ENCODE assay signal across 7 cellular contexts in the genomic region with DNA sequence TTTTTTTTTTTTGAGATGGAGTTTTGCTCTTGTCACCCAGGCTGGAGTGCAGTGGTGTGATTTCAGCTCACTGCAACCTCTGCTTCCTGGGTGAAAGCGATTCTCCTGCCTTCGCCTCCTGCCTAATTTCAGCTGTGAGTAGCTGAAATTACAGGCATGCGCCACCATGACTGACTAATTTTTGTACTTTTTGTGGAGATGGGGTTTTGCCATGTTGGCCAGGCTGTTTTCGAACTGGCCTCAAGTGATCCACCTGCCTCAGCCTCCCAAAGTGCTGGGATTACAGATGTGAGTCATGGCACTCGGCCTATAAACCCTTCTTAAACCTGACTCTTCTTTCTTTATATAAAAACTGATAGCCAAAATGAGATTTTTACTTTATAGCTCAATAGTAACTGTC.
DNase-seq lines count a peak whose midpoint lies in the region; ATAC-seq and TF ChIP-seq lines count a peak whose summit lies in the region.
"Not testable (repeated sequence)": the region's sequence is repeated elsewhere in the genome, so short reads cannot be mapped to it uniquely, and the experiment has no call there.

No MANE protein-coding gene starts in this region.

- not testable (repeated sequence) for ATAC-seq in activated T-cell treated with anti-CD3 and anti-CD28 coated beads, Interleukin-2, amount 50 U/mL, for 72 hours (replicated peaks in 1 of 2); memory B cell (ENCODE audit: low read depth)

- not testable (repeated sequence) for H3K27me3 ChIP-seq in skeletal muscle tissue (ENCODE audit: control insufficient read depth in 3 of 3, insufficient read depth in 3 of 3, low read length in 3 of 3); stomach

- not testable (repeated sequence) for TF ChIP-seq CTCF in GM12865 (IDR thresholded peaks at IDR 0.05; ENCODE audit: insufficient read depth, low read depth, low read length, missing control alignments); stomach (IDR thresholded peaks at IDR 0.05)

- peak overlapping the region; percentile 95 for H3K27ac Mint-ChIP-seq in activated T-cell treated with anti-CD3 and anti-CD28 coated beads, Interleukin-2, amount 50 U/mL, for 72 hours
- peak overlapping the region; percentile 60 for H3K27ac Mint-ChIP-seq in dendritic cell treated with granulocyte-macrophage colony-stimulating factor and Interleukin-4, amounts not matched to agents 40 ng/mL and 50 ng/mL, for 4 days
- H3K27ac Mint-ChIP-seq in memory B cell = peak overlapping the region; percentile 99

- not testable (repeated sequence) for H3K9me3 ChIP-seq in skeletal muscle tissue (ENCODE audit: control insufficient read depth in 3 of 3, low read length in 3 of 3); stomach

- peak overlapping the region; percentile 97 for H3K27ac ChIP-seq in skeletal muscle tissue (ENCODE audit: low read depth, low read length)
- H3K27ac ChIP-seq in stomach = peak overlapping the region in 4 of 5 donors; percentile 29 to 88 (median 66)

- not testable (repeated sequence) for H3K4me3 ChIP-seq in GM12865 (ENCODE audit: low read depth, low read length); skeletal muscle tissue (ENCODE audit: low read length in 3 of 3); stomach

- H3K4me3 Mint-ChIP-seq in activated T-cell treated with anti-CD3 and anti-CD28 coated beads, Interleukin-2, amount 50 U/mL, for 72 hours = peak overlapping the region; percentile 37 to 100
- H3K4me3 Mint-ChIP-seq in dendritic cell treated with granulocyte-macrophage colony-stimulating factor and Interleukin-4, amounts not matched to agents 40 ng/mL and 50 ng/mL, for 4 days = not testable (repeated sequence)
- peak overlapping the region; percentile 58 for H3K4me3 Mint-ChIP-seq in memory B cell

- not testable (repeated sequence) for TF ChIP-seq POLR2A in stomach (IDR thresholded peaks at IDR 0.05)

- TF ChIP-seq EP300 in stomach (IDR thresholded peaks at IDR 0.05) = not testable (repeated sequence)

- intact Hi-C loops in dendritic cell treated with granulocyte-macrophage colony-stimulating factor and Interleukin-4, amounts not matched to agents 40 ng/mL and 50 ng/mL, for 4 days (cut with micrococcal nuclease); stomach (cut with DNase I; ENCODE audit: low total_unique reads): not testable (repeated sequence)

- DNase-seq in GM12865 (ENCODE audit: low read depth) = peak; percentile 77
- DNase-seq in activated CD4-positive, alpha-beta T cell treated with anti-CD3 and anti-CD28 coated beads for 48 hours = peak; percentile 22
- peak; percentile 30 to 50 for DNase-seq in activated T-cell treated with anti-CD3 and anti-CD28 coated beads, Interleukin-2, amount 50 U/mL, for 72 hours
- DNase-seq in memory B cell (ENCODE audit: low spot score in 2 of 2); stomach: not testable (repeated sequence)

- H3K4me1 ChIP-seq in skeletal muscle tissue (ENCODE audit: control insufficient read depth in 3 of 3, insufficient read depth in 3 of 3, low read length in 3 of 3) (peaks cover 39 to 65% (median 57%) of the 10 kb centered on the region in 3 donors), stomach (peaks cover 20 to 93% (median 71%) of the 10 kb centered on the region in 4 donors)

- not testable (repeated sequence) for H3K27me3 Mint-ChIP-seq in activated T-cell treated with anti-CD3 and anti-CD28 coated beads, Interleukin-2, amount 50 U/mL, for 72 hours (ENCODE audit: low read depth); dendritic cell treated with granulocyte-macrophage colony-stimulating factor and Interleukin-4, amounts not matched to agents 40 ng/mL and 50 ng/mL, for 4 days; memory B cell

- not testable (repeated sequence) for H3K36me3 ChIP-seq in skeletal muscle tissue (ENCODE audit: control insufficient read depth in 3 of 3, insufficient read depth in 3 of 3, low read length in 3 of 3)
- H3K36me3 ChIP-seq in stomach = peaks cover 0 to 34% (median 23%) of the 10 kb centered on the region in 4 donors

- not testable (repeated sequence) for H3K9me3 Mint-ChIP-seq in activated T-cell treated with anti-CD3 and anti-CD28 coated beads, Interleukin-2, amount 50 U/mL, for 72 hours; dendritic cell treated with granulocyte-macrophage colony-stimulating factor and Interleukin-4, amounts not matched to agents 40 ng/mL and 50 ng/mL, for 4 days; memory B cell

- WGBS in stomach, 5 donors = 83 to 97% (median 92%) methylated on average over 5 of the region's 5 CpGs

- peaks cover 83% of the 10 kb centered on the region for H3K4me1 Mint-ChIP-seq in activated T-cell treated with anti-CD3 and anti-CD28 coated beads, Interleukin-2, amount 50 U/mL, for 72 hours (ENCODE audit: low read depth)
- H3K4me1 Mint-ChIP-seq in dendritic cell treated with granulocyte-macrophage colony-stimulating factor and Interleukin-4, amounts not matched to agents 40 ng/mL and 50 ng/mL, for 4 days (ENCODE audit: low read depth) = peaks cover 64% of the 10 kb centered on the region
- H3K4me1 Mint-ChIP-seq in memory B cell = peaks cover 44% of the 10 kb centered on the region

- H3K36me3 Mint-ChIP-seq in activated T-cell treated with anti-CD3 and anti-CD28 coated beads, Interleukin-2, amount 50 U/mL, for 72 hours (ENCODE audit: insufficient read depth in 2 of 2) = peaks cover 13 to 40% of the 10 kb centered on the region in 2 donors
- H3K36me3 Mint-ChIP-seq in dendritic cell treated with granulocyte-macrophage colony-stimulating factor and Interleukin-4, amounts not matched to agents 40 ng/mL and 50 ng/mL, for 4 days (ENCODE audit: low read depth) = peaks cover 60% of the 10 kb centered on the region
- peaks cover 20% of the 10 kb centered on the region for H3K36me3 Mint-ChIP-seq in memory B cell

- H3K9ac ChIP-seq in skeletal muscle tissue (ENCODE audit: low read depth in 1 of 3, low read length in 3 of 3) = not testable (repeated sequence)
